ENCODE assay signal across 1 cellular context in the genomic region with DNA sequence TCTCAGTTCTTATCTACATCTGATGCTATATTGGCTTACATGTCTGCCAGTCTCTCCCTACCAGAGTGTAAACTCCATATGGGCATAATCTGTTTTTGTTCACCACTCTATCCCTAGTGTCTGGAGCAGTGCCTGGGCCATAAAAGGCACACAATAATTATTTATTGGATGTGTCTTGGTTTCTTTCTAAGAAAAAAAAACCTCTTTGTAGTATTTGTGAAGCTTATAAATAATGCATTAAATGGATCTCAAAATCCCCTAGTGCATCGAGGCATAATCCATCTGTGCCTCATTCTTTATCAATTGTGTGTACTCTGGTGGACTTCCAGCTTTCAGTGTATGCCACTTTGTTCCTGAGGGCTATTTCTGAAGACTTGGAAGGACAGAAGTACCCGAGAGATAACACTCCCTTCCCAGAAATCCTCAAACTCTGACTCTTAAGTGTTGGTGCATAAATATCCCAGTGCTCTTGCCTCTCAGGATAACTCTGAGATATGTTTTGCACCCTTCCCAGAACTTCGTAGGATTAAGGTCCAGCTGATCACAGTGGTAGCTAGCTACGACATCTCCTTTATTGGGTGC.
A peak's percentile ranks its signal among the peaks of the same experiment; 100 is the strongest.
TF ChIP-seq lines count a peak whose summit lies in the region.

No MANE protein-coding gene starts in this region.

TF ChIP-seq in SK-N-SH, 30 proteins besides CTCF, POLR2A, EP300 and RAD21:
- TF ChIP-seq GATA2 (CRISPR knock-in tag; IDR thresholded peaks at IDR 0.05), result 0 out of 2 replicates have a peak, but pooled peaks have one; percentile 16
- TF ChIP-seq MEF2A (IDR thresholded peaks at IDR 0.05; ENCODE audit: borderline replicate concordance, low read depth), result no peak
